In the genomic region with DNA sequence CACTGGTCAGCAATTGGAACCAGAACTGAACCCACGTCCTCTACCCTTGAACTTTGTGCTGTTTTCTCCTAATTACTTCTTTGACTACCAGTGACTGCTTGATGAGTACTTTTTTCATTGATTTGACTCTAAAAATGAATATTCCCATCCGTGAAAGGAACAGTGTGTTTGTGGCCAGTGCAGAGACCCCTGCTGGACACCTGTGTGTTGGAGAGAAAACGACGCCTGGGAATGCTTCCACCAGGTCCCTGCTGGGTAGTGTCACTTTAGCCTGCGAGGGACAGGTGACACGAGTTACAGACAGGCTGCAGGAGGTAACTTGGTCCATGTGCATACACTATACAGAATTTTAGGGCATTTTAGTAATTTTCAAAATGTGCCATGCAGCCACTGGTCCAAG, we compare ENCODE assay signal across 14 cellular contexts. TPM values are rescaled to one million over a fixed set of nuclear protein-coding genes. Genes with fewer than 3 reads are reported as not detected.
DNase-seq lines count a peak whose midpoint lies in the region; ATAC-seq and TF ChIP-seq lines count a peak whose summit lies in the region.
"Had no signal": no experiment of that assay in that cellular context is flagged by ENCODE, and none has a peak within 500 bp of the region (broad histone marks: within the 10 kb centered on the region; RNA-seq: fewer than 3 reads in every experiment).

No MANE protein-coding gene starts in this region.

- H3K27me3 Mint-ChIP-seq in Calu3 (ENCODE audit: unreplicated experiment) (peaks cover 68% of the 10 kb centered on the region), nephron (ENCODE audit: low read depth) (peaks cover 4% of the 10 kb centered on the region)
- peaks cover 15 to 55% (median 38%) of the 10 kb centered on the region in 5 donors for H3K27me3 Mint-ChIP-seq in naive thymus-derived CD8-positive, alpha-beta T cell
- H3K27me3 Mint-ChIP-seq: activated CD4-positive, alpha-beta memory T cell treated with anti-CD3 and anti-CD28 coated beads, Interleukin-2, amount 10 ng/mL, durations not matched to agents 7 days and 5 days had no signal

- H3K4me3 ChIP-seq in OCI-LY3 (ENCODE audit: low read length): no peak overlapping the region
- no peak overlapping the region for H3K4me3 ChIP-seq in effector memory CD4-positive, alpha-beta T cell (ENCODE audit: insufficient read depth, low read depth, low read length, poor library complexity, severe bottlenecking)

- H3K4me3 Mint-ChIP-seq in Calu3 (ENCODE audit: low read depth, unreplicated experiment): no peak overlapping the region
- H3K4me3 Mint-ChIP-seq in nephron: no peak overlapping the region
- no peak overlapping the region for H3K4me3 Mint-ChIP-seq in naive thymus-derived CD8-positive, alpha-beta T cell
- H3K4me3 Mint-ChIP-seq: activated CD4-positive, alpha-beta memory T cell treated with anti-CD3 and anti-CD28 coated beads, Interleukin-2, amount 10 ng/mL, durations not matched to agents 7 days and 5 days; activated naive CD4-positive, alpha-beta T cell treated with anti-CD3 and anti-CD28 coated beads, Interleukin-2, amount 50 U/mL, for 24 hours had no signal

- H3K36me3 ChIP-seq in OCI-LY3 (replicated peaks; ENCODE audit: low read depth, low read length): no peaks in the 10 kb centered on the region
- H3K36me3 ChIP-seq in effector memory CD4-positive, alpha-beta T cell (ENCODE audit: control insufficient read depth, insufficient read depth, low read length): no peaks in the 10 kb centered on the region

- H3K4me1 Mint-ChIP-seq in Calu3 (ENCODE audit: low read depth, unreplicated experiment): no peaks in the 10 kb centered on the region
- peaks cover 38% of the 10 kb centered on the region for H3K4me1 Mint-ChIP-seq in nephron
- H3K4me1 Mint-ChIP-seq in naive thymus-derived CD8-positive, alpha-beta T cell: no peaks in the 10 kb centered on the region
- H3K4me1 Mint-ChIP-seq: activated CD4-positive, alpha-beta memory T cell treated with anti-CD3 and anti-CD28 coated beads, Interleukin-2, amount 10 ng/mL, durations not matched to agents 7 days and 5 days; activated naive CD4-positive, alpha-beta T cell treated with anti-CD3 and anti-CD28 coated beads, Interleukin-2, amount 50 U/mL, for 24 hours had no signal

- TF ChIP-seq CTCF in Calu3 (IDR thresholded peaks at IDR 0.05; ENCODE audit: unreplicated experiment) (peak; percentile 32), OCI-LY3 (IDR thresholded peaks at IDR 0.05; ENCODE audit: low read depth, low read length) (peak; percentile 14; the same call in 1 of the 2 replicates), nephron (IDR thresholded peaks at IDR 0.05; ENCODE audit: unreplicated experiment in 3 of 3) (peak in 2 of 3 experiments; percentile 18 to 45)

- H3K27ac Mint-ChIP-seq in Calu3 (ENCODE audit: unreplicated experiment) (no peak overlapping the region), nephron (no peak overlapping the region)
- no peak overlapping the region for H3K27ac Mint-ChIP-seq in naive thymus-derived CD8-positive, alpha-beta T cell
- H3K27ac Mint-ChIP-seq: activated CD4-positive, alpha-beta memory T cell treated with anti-CD3 and anti-CD28 coated beads, Interleukin-2, amount 10 ng/mL, durations not matched to agents 7 days and 5 days; activated naive CD4-positive, alpha-beta T cell treated with anti-CD3 and anti-CD28 coated beads, Interleukin-2, amount 50 U/mL, for 24 hours had no signal

- no peak overlapping the region for H3K27ac ChIP-seq in OCI-LY3 (ENCODE audit: low read length)
- no peak overlapping the region for H3K27ac ChIP-seq in effector memory CD4-positive, alpha-beta T cell (ENCODE audit: insufficient read depth, low read length, poor library complexity, severe bottlenecking)

- no peaks in the 10 kb centered on the region for H3K9me3 ChIP-seq in OCI-LY3 (ENCODE audit: insufficient read depth, low read length)
- no peaks in the 10 kb centered on the region for H3K9me3 ChIP-seq in effector memory CD4-positive, alpha-beta T cell (ENCODE audit: control insufficient read depth, low read length)

- ATAC-seq in naive thymus-derived CD8-positive, alpha-beta T cell: no peak

- no peaks in the 10 kb centered on the region for H4K20me1 ChIP-seq in OCI-LY3 (ENCODE audit: insufficient read depth, low read length)

- intact Hi-C loops in Calu3 (cut with micrococcal nuclease; ENCODE audit: unreplicated experiment): loop anchor here (2.0 kb wide), 1 partner anchor 358 kb away; no protein-coding TSS in a partner anchor

- H2AFZ ChIP-seq in OCI-LY3 (ENCODE audit: low read depth, low read length): no peak overlapping the region

- DNase-seq in Calu3 (peak; percentile 35), dermis blood vessel endothelial cell (peak; percentile 34), MV-4-11 (lab: John Stamatoyannopoulos, UW) (no peak), middle frontal gyrus (ENCODE audit: extremely low spot score, low spot score) (no peak)
- DNase-seq in naive thymus-derived CD8-positive, alpha-beta T cell: no peak
- DNase-seq in effector memory CD4-positive, alpha-beta T cell: no peak
- DNase-seq: activated CD4-positive, alpha-beta memory T cell treated with anti-CD3 and anti-CD28 coated beads, Interleukin-2, amount 10 ng/mL, durations not matched to agents 7 days and 5 days; NCI-H2081 treated with DMSO at 0.1 percent for 48 hours; stimulated activated naive CD4-positive, alpha-beta T cell had no signal

- peaks cover 6% of the 10 kb centered on the region; the same call in 1 of the 2 replicates for H3K4me1 ChIP-seq in OCI-LY3 (ENCODE audit: low read length)
- H3K4me1 ChIP-seq in effector memory CD4-positive, alpha-beta T cell (ENCODE audit: control insufficient read depth, insufficient read depth, low read length, poor library complexity, severe bottlenecking): no peaks in the 10 kb centered on the region

- no TSS peak for BruUV-seq in Calu3 (replicated peaks; lab: Mats Ljungman, UMichigan)

- no peaks in the 10 kb centered on the region for H3K9me3 Mint-ChIP-seq in Calu3 (ENCODE audit: low read depth, unreplicated experiment)
- peaks cover 11% of the 10 kb centered on the region for H3K9me3 Mint-ChIP-seq in nephron
- peaks cover 0 to 19% (median 0%) of the 10 kb centered on the region in 9 donors for H3K9me3 Mint-ChIP-seq in naive thymus-derived CD8-positive, alpha-beta T cell

- no peaks in the 10 kb centered on the region for H3K79me2 ChIP-seq in OCI-LY3 (ENCODE audit: low read length)

- H3K9ac ChIP-seq in OCI-LY3 (ENCODE audit: low read length): no peak overlapping the region

- CTCF ChIA-PET in Calu3 (lab: Charles Lee): no interaction called here

- H3K4me2 ChIP-seq in OCI-LY3 (ENCODE audit: low read length): no peak overlapping the region

- H3K36me3 Mint-ChIP-seq in Calu3 (ENCODE audit: insufficient read depth, unreplicated experiment) (no peaks in the 10 kb centered on the region), nephron (ENCODE audit: low read depth) (no peaks in the 10 kb centered on the region)
- H3K36me3 Mint-ChIP-seq in naive thymus-derived CD8-positive, alpha-beta T cell: peaks cover 0 to 18% (median 3%) of the 10 kb centered on the region in 3 donors
- H3K36me3 Mint-ChIP-seq: activated naive CD4-positive, alpha-beta T cell treated with anti-CD3 and anti-CD28 coated beads, Interleukin-2, amount 50 U/mL, for 24 hours had no signal

- H3K27me3 ChIP-seq in OCI-LY3 (ENCODE audit: low read depth, low read length): no peaks in the 10 kb centered on the region
- no peaks in the 10 kb centered on the region for H3K27me3 ChIP-seq in effector memory CD4-positive, alpha-beta T cell (replicated peaks; ENCODE audit: control insufficient read depth, insufficient read depth, low read length, poor library complexity, severe bottlenecking)

- POLR2A ChIA-PET in naive thymus-derived CD8-positive, alpha-beta T cell (lab: Charles Lee): no interaction called here

RNA-seq across cellular contexts. Expression of a gene that starts 6.8 kb away (rescaled TPM):
- total RNA-seq in Calu3 (2022) (not detected in 2 replicates), dermis blood vessel endothelial cell (not detected in 2 replicates)
- total RNA-seq in naive thymus-derived CD8-positive, alpha-beta T cell: not detected
- not detected for polyA plus RNA-seq in naive thymus-derived CD8-positive, alpha-beta T cell
- total RNA-seq: activated CD4-positive, alpha-beta memory T cell treated with anti-CD3 and anti-CD28 coated beads, Interleukin-2, amount 10 ng/mL, durations not matched to agents 7 days and 5 days; Daoy; mononuclear cell had no signal

RNA-seq across cellular contexts. Expression of a gene that starts 43.7 kb away (rescaled TPM):
- total RNA-seq in Calu3 (2022) (3.2 and 3.7 TPM in 2 replicates), dermis blood vessel endothelial cell (25.6 and 30.5 TPM in 2 replicates)
- total RNA-seq in naive thymus-derived CD8-positive, alpha-beta T cell: under 1 TPM; 0.60 to 0.63 TPM
- polyA plus RNA-seq in naive thymus-derived CD8-positive, alpha-beta T cell: under 1 TPM in 1 of 3 donors, not detected in 2; 0.03 TPM

Comparison
In these comparisons a context has a peak if more than half of its experiments do, and no peak if none do; other contexts are left out.
1. DNase-seq: peak in Calu3 (single experiment) and dermis blood vessel endothelial cell (single experiment); none in naive thymus-derived CD8-positive, alpha-beta T cell (0 of 10), MV-4-11 (single experiment), middle frontal gyrus (single experiment) and effector memory CD4-positive, alpha-beta T cell (0 of 3).
2. Peak in every context shown above with its lines, with median percentiles within 50 percentile points of each other: CTCF ChIP-seq.